In the genomic region with DNA sequence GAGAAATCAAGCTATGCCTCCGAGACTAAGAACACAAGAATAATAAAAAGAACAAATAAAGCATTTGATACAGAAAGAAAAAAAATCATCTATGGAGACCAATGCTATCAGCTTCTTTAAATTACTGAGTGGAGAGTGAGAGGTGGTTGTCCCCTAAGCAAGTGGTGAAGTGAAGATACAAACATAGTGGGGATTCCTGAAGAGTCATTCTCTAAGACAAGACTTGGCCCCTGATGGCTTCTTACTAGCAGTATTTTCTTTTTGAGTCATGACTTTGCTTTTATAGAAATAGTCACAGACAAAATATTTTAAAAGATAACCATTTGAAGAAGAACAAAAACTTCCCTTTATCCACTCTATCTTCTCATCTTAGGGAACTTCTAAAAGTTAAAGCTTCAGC, we compare ENCODE assay signal across 13 cellular contexts.
DNase-seq lines count a peak whose midpoint lies in the region; ATAC-seq and TF ChIP-seq lines count a peak whose summit lies in the region.
"Had no signal": no experiment of that assay in that cellular context is flagged by ENCODE, and none has a peak within 500 bp of the region (broad histone marks: within the 10 kb centered on the region; RNA-seq: fewer than 3 reads in every experiment).

No MANE protein-coding gene starts in this region.

- H3K4me3 ChIP-seq in adrenal gland = no peak overlapping the region
- H3K4me3 ChIP-seq: left ventricle myocardium inferior, sigmoid colon had no signal

- H3K4me1 ChIP-seq in adrenal gland (replicated peaks in 1 of 2) = no peaks in the 10 kb centered on the region
- H3K4me1 ChIP-seq: left ventricle myocardium inferior, sigmoid colon had no signal

- DNase-seq in GM10266 (ENCODE audit: extremely low spot score) (peak; percentile 38), GM20000 (ENCODE audit: low spot score) (peak; percentile 34), kidney glomerular epithelial cell (lab: John Stamatoyannopoulos, UW) (peak; percentile 9), amygdala (lab: John Stamatoyannopoulos, UW) (no peak), CD1c-positive myeloid dendritic cell (ENCODE audit: extremely low spot score) (no peak), adrenal gland (no peak)
- DNase-seq: left ventricle myocardium inferior, NCI-H2029 treated with DMSO at 0.1 percent for 48 hours, sigmoid colon had no signal

- H3K27ac ChIP-seq in adrenal gland = no peak overlapping the region
- H3K27ac ChIP-seq: C4-2B, left ventricle myocardium inferior, sigmoid colon had no signal

- intact Hi-C loops in adrenal gland (cut with DNase I) = no loop called here

- ATAC-seq in HG03565 (IDR thresholded peaks at IDR 0.05; ENCODE audit: unreplicated experiment) (peak; percentile 68), GM21360 (IDR thresholded peaks at IDR 0.05; ENCODE audit: unreplicated experiment) (no peak)
- ATAC-seq: natural killer cell treated with Interleukin-12 subunit alpha and Interleukin-12 subunit beta and Interleukin-15 and Interleukin-18, amount 100 ng/mL, for 72 hours had no signal

- TF ChIP-seq CTCF in GM10266 (IDR thresholded peaks at IDR 0.05; ENCODE audit: control insufficient read depth, insufficient read depth, low read depth, missing control alignments) (no peak), GM20000 (IDR thresholded peaks at IDR 0.05; ENCODE audit: extremely low read depth, missing control alignments) (no peak), adrenal gland (IDR thresholded peaks at IDR 0.05) (no peak)

- no peaks in the 10 kb centered on the region for H3K9me3 ChIP-seq in adrenal gland (replicated peaks in 1 of 3)

- no peaks in the 10 kb centered on the region for H3K36me3 ChIP-seq in adrenal gland (replicated peaks in 1 of 2)
- H3K36me3 ChIP-seq: left ventricle myocardium inferior, sigmoid colon had no signal

- no peaks in the 10 kb centered on the region for H3K27me3 ChIP-seq in adrenal gland
- H3K27me3 ChIP-seq: sigmoid colon had no signal

- TF ChIP-seq POLR2A in adrenal gland (IDR thresholded peaks at IDR 0.05) = no peak

- WGBS in adrenal gland, 4 donors = 71 to 88% (median 82%) methylated on average over 1 of the region's 1 CpG

Comparison
In these comparisons a context has a peak if more than half of its experiments do, and no peak if none do; other contexts are left out.
1. DNase-seq: peak in GM10266 (single experiment), GM20000 (single experiment) and kidney glomerular epithelial cell (single experiment); none in amygdala (0 of 56), CD1c-positive myeloid dendritic cell (single experiment) and adrenal gland (0 of 7).